Comparison of ENCODE assay signal across 10 cellular contexts in genomic region chr22:40462195-40462988, GRCh38.
A peak's percentile ranks its signal among the peaks of the same experiment; 100 is the strongest.
DNase-seq lines count a peak whose midpoint lies in the region; ATAC-seq, FAIRE-seq and TF ChIP-seq lines count a peak whose summit lies in the region.
"Had no signal": no experiment of that assay in that cellular context is flagged by ENCODE, and none has a peak within 500 bp of the region (broad histone marks: within the 10 kb centered on the region; RNA-seq: fewer than 3 reads in every experiment).

No MANE protein-coding gene starts in this region.

- H2AFZ ChIP-seq in OCI-LY7 (ENCODE audit: low read length) (peak overlapping the region; percentile 97; the same call in 1 of the 2 replicates), K562 (ENCODE audit: low read depth, low read length) (peak overlapping the region; percentile 66), parathyroid adenoma (no peak overlapping the region), H9 (ENCODE audit: low read length) (no peak overlapping the region)

- no peak for TF ChIP-seq RAD21 in K562 (CRISPR knock-in tag; conservative IDR thresholded peaks at IDR 0.05 in 1 of 2, IDR thresholded peaks at IDR 0.05 in 1 of 2)

- H3K9me3 Mint-ChIP-seq in Calu3 (ENCODE audit: low read depth, unreplicated experiment): no peaks in the 10 kb centered on the region
- H3K9me3 Mint-ChIP-seq in H9: no peaks in the 10 kb centered on the region

- no peak overlapping the region for H4K5ac ChIP-seq in H9 (ENCODE audit: insufficient read length, low read depth, low read length)

- H3K79me1 ChIP-seq in H9 (ENCODE audit: insufficient read depth, low read depth, low read length, poor library complexity, severe bottlenecking): no peaks in the 10 kb centered on the region

- intact Hi-C loops in Calu3 (cut with micrococcal nuclease; ENCODE audit: unreplicated experiment) (no loop called here), OCI-LY7 (cut with micrococcal nuclease; ENCODE audit: unreplicated experiment) (no loop called here), K562 (cut with micrococcal nuclease) (no loop called here)

- DNase-seq in Calu3 (no peak), OCI-LY7 (ENCODE audit: low spot score) (peak; percentile 53), K562 (ENCODE audit: extremely low read depth in 1 of 4, low spot score in 3 of 4) (no peak), H9 (no peak), D341Med (ENCODE audit: low spot score) (no peak)

- H3K9ac ChIP-seq in K562 (ENCODE audit: insufficient read depth in 1 of 2, low read depth in 2 of 2, low read length in 2 of 2): peak overlapping the region in 1 of 2 experiments; percentile 65; a peak in 3 of 4 replicates
- H3K9ac ChIP-seq in parathyroid adenoma: no peak overlapping the region
- H3K9ac ChIP-seq in H9 (ENCODE audit: extremely low read depth, insufficient read length, low read length): no peak overlapping the region

- H2BK12ac ChIP-seq in H9 (ENCODE audit: insufficient read length, low read depth, low read length): no peak overlapping the region

- H3K36me3 ChIP-seq in OCI-LY7 (ENCODE audit: insufficient read depth, low read length) (peaks cover 27% of the 10 kb centered on the region; the same call in 1 of the 2 replicates), K562 (ENCODE audit: control insufficient read depth, insufficient read depth, low read length) (peaks cover 8% of the 10 kb centered on the region; the same call in 2 of the 3 replicates), parathyroid adenoma (ENCODE audit: control insufficient read depth, insufficient read depth, low read length) (no peaks in the 10 kb centered on the region)
- H3K36me3 ChIP-seq: cardiac muscle cell had no signal

- H3K4me3 ChIP-seq in OCI-LY7 (ENCODE audit: low read depth, low read length, poor library complexity, severe bottlenecking) (peak overlapping the region; percentile 82), K562 (peak overlapping the region; percentile 36), parathyroid adenoma (ENCODE audit: low read depth, low read length) (peak overlapping the region; percentile 5)
- H3K4me3 ChIP-seq: cardiac muscle cell, SJSA1 had no signal

- no peak overlapping the region for H2BK5ac ChIP-seq in H9 (ENCODE audit: insufficient read length, low read length)

- H3K56ac ChIP-seq in H9 (ENCODE audit: insufficient read length, low read depth, low read length): no peak overlapping the region

- H3K14ac ChIP-seq in H9 (ENCODE audit: insufficient read depth, low read length): no peak overlapping the region

- H3T11ph ChIP-seq in H9 (ENCODE audit: low read length): no peak overlapping the region

- H3K9me2 ChIP-seq in OCI-LY7 (ENCODE audit: insufficient read depth, low read length): no peaks in the 10 kb centered on the region

- H3K36me3 Mint-ChIP-seq in Calu3 (ENCODE audit: insufficient read depth, unreplicated experiment) (peaks cover 22% of the 10 kb centered on the region), H9 (ENCODE audit: insufficient read depth in 1 of 3, low read depth in 3 of 3) (peaks cover 6 to 14% (median 7%) of the 10 kb centered on the region in 3 experiments; a peak in 6 of 7 replicates)

- no peak overlapping the region for H2AK5ac ChIP-seq in H9 (ENCODE audit: insufficient read length, low read length)

- no peak overlapping the region for H3K23ac ChIP-seq in H9 (ENCODE audit: insufficient read length, low read depth, low read length)

- no TSS peak for BruUV-seq in Calu3 (replicated peaks; lab: Mats Ljungman, UMichigan)
- TSS peak; percentile 74 for BruUV-seq in OCI-LY7 (replicated peaks; lab: Mats Ljungman, UMichigan)
- TSS peak; percentile 70 for BruUV-seq in K562 (replicated peaks; lab: Mats Ljungman, UMichigan)

- no peak overlapping the region for H2BK15ac ChIP-seq in H9 (ENCODE audit: low read depth, low read length)

- H4K20me1 ChIP-seq in OCI-LY7 (ENCODE audit: insufficient read depth, low read length): 0 out of 2 replicates have a peak, but pooled peaks cover under 1% of the 10 kb centered on the region
- H4K20me1 ChIP-seq in K562 (replicated peaks; ENCODE audit: control insufficient read depth, insufficient read depth, low read length): no peaks in the 10 kb centered on the region
- H4K20me1 ChIP-seq in H9 (ENCODE audit: control insufficient read depth, insufficient read depth, insufficient read length): no peaks in the 10 kb centered on the region

- in situ Hi-C loops in K562 (cut with MboI): no loop called here

- H3K4me1 ChIP-seq in OCI-LY7 (ENCODE audit: insufficient read depth, low read length, poor library complexity, severe bottlenecking) (peaks cover 46% of the 10 kb centered on the region), K562 (replicated peaks in 1 of 2; ENCODE audit: control insufficient read depth in 2 of 2, insufficient read depth in 2 of 2, low read length in 2 of 2) (peaks cover 3 to 19% of the 10 kb centered on the region in 2 experiments; a peak in 3 of 5 replicates), parathyroid adenoma (no peaks in the 10 kb centered on the region), H9 (ENCODE audit: insufficient read depth, low read length) (no peaks in the 10 kb centered on the region)
- H3K4me1 ChIP-seq: SJSA1 had no signal

- 23% methylated on average over 7 of the region's 7 CpGs for WGBS in K562 (ENCODE audit: insufficient coverage, low coverage, missing lambda C conversion rate)
- WGBS in H9 (ENCODE audit: extremely low coverage, insufficient read length, low lambda C conversion rate): no CpG with 5 or more reads among the region's 7 CpGs

- TF ChIP-seq POLR2A in K562 (conservative IDR thresholded peaks at IDR 0.05): no peak

- ATAC-seq in K562 (peak; percentile 68), GM21381 (IDR thresholded peaks at IDR 0.05; ENCODE audit: unreplicated experiment) (no peak), GM21367 (IDR thresholded peaks at IDR 0.05; ENCODE audit: unreplicated experiment) (no peak)

- no peaks in the 10 kb centered on the region for H3K9me1 ChIP-seq in K562 (ENCODE audit: control insufficient read depth, insufficient read depth, low read length)

- H2BK120ac ChIP-seq in H9 (ENCODE audit: low read depth, low read length, poor library complexity, severe bottlenecking): no peak overlapping the region

- H3K27ac Mint-ChIP-seq in Calu3 (ENCODE audit: unreplicated experiment) (peak overlapping the region; percentile 8), H9 (peak overlapping the region in 1 of 3 experiments; percentile 69; a peak in 1 of 7 replicates)

- H3K18ac ChIP-seq in H9 (ENCODE audit: insufficient read length, low read depth, low read length): no peak overlapping the region

- H3K79me2 ChIP-seq in OCI-LY7 (ENCODE audit: insufficient read depth, low read depth, low read length) (peaks cover 60% of the 10 kb centered on the region), K562 (ENCODE audit: control insufficient read depth, insufficient read depth, low read length) (peaks cover 7% of the 10 kb centered on the region; the same call in 1 of the 3 replicates), parathyroid adenoma (no peaks in the 10 kb centered on the region), H9 (ENCODE audit: insufficient read depth, low read length) (no peaks in the 10 kb centered on the region)

- CTCF ChIA-PET in Calu3 (lab: Charles Lee) (no interaction called here), OCI-LY7 (lab: Charles Lee; ENCODE audit: unreplicated experiment) (interaction anchor here (1.5 kb wide), 1 partner anchor 26 kb away, joined by 4 read pairs; no protein-coding TSS in a partner anchor), K562 (lab: Yijun Ruan, JAX; ENCODE audit: low intra/inter-chr PET ratio) (no interaction called here)

- POLR2A ChIA-PET in OCI-LY7 (lab: Charles Lee): interaction anchor here (0.6 to 1.8 kb wide), 8 partner anchors 10 to 185 kb away, joined by 3 to 10 read pairs (median 4); no protein-coding TSS in a partner anchor
- POLR2A ChIA-PET in K562 (lab: Yijun Ruan, JAX): interaction anchor here (0.8 kb wide), 1 partner anchor 12 kb away, joined by 3 read pairs; no protein-coding TSS in a partner anchor

- H3K23me2 ChIP-seq in H9 (ENCODE audit: insufficient read length, low read depth, low read length, poor library complexity, severe bottlenecking): no peaks in the 10 kb centered on the region

- TF ChIP-seq CTCF in Calu3 (IDR thresholded peaks at IDR 0.05; ENCODE audit: unreplicated experiment): no peak
- peak; percentile 42; the same call in 1 of the 2 replicates for TF ChIP-seq CTCF in OCI-LY7 (conservative IDR thresholded peaks at IDR 0.05; ENCODE audit: low read length)
- no peak for TF ChIP-seq CTCF in K562 (IDR thresholded peaks at IDR 0.05 in 2 of 3, conservative IDR thresholded peaks at IDR 0.05 in 1 of 3; ENCODE audit: insufficient read depth in 2 of 3, low read depth in 1 of 3, low read length in 3 of 3)
- no peak for TF ChIP-seq CTCF in parathyroid adenoma (IDR thresholded peaks at IDR 0.05)
- TF ChIP-seq CTCF in H9 (conservative IDR thresholded peaks at IDR 0.05): no peak

- H3K4me2 ChIP-seq in OCI-LY7 (ENCODE audit: low read length): peak overlapping the region; percentile 77
- H3K4me2 ChIP-seq in K562 (ENCODE audit: insufficient read depth, low read length): peak overlapping the region; percentile 79
- no peak overlapping the region for H3K4me2 ChIP-seq in parathyroid adenoma (ENCODE audit: low read length)
- no peak overlapping the region for H3K4me2 ChIP-seq in H9 (ENCODE audit: insufficient read depth, insufficient read length, low read length)

- no peak for TF ChIP-seq EP300 in K562 (IDR thresholded peaks at IDR 0.05; ENCODE audit: low read length)

- H3K4me3 Mint-ChIP-seq in Calu3 (ENCODE audit: low read depth, unreplicated experiment) (no peak overlapping the region), H9 (no peak overlapping the region)

- H4K8ac ChIP-seq in H9 (replicated peaks; ENCODE audit: insufficient read length, low read depth, low read length): no peak overlapping the region

- H3K9me3 ChIP-seq in OCI-LY7 (ENCODE audit: low read length) (no peaks in the 10 kb centered on the region), K562 (replicated peaks; ENCODE audit: control insufficient read depth, insufficient read depth, low read depth, low read length) (no peaks in the 10 kb centered on the region), parathyroid adenoma (ENCODE audit: control insufficient read depth, low read length) (no peaks in the 10 kb centered on the region), H9 (ENCODE audit: control insufficient read depth, low read depth, low read length) (no peaks in the 10 kb centered on the region)
- H3K9me3 ChIP-seq: SJSA1 had no signal

- H3K27me3 Mint-ChIP-seq in Calu3 (ENCODE audit: unreplicated experiment) (no peaks in the 10 kb centered on the region), H9 (ENCODE audit: low read depth) (no peaks in the 10 kb centered on the region)

- H4K91ac ChIP-seq in H9 (ENCODE audit: insufficient read length, low read depth, low read length): no peak overlapping the region

- H3K27me3 ChIP-seq in K562 (ENCODE audit: control insufficient read depth in 2 of 2, insufficient read depth in 2 of 2, low read length in 2 of 2) (no peaks in the 10 kb centered on the region), parathyroid adenoma (ENCODE audit: control insufficient read depth, insufficient read depth, low read length) (no peaks in the 10 kb centered on the region), H9 (ENCODE audit: insufficient read depth, low read length) (no peaks in the 10 kb centered on the region)
- H3K27me3 ChIP-seq: cardiac muscle cell, SJSA1 had no signal

- peak; percentile 37 for FAIRE-seq in K562 (lab: Jason Lieb, UNC)

- H3K4me1 Mint-ChIP-seq in Calu3 (ENCODE audit: low read depth, unreplicated experiment): peaks cover 3% of the 10 kb centered on the region
- no peaks in the 10 kb centered on the region; a peak in 1 of 4 replicates for H3K4me1 Mint-ChIP-seq in H9

- no peak overlapping the region for H3K4ac ChIP-seq in H9 (ENCODE audit: low read depth, low read length)

- H2BK20ac ChIP-seq in H9 (ENCODE audit: low read depth, low read length, poor library complexity, severe bottlenecking): no peak overlapping the region

- peak overlapping the region; percentile 90 for H3K27ac ChIP-seq in OCI-LY7 (ENCODE audit: low read depth, low read length, poor library complexity, severe bottlenecking)
- H3K27ac ChIP-seq in K562 (ENCODE audit: extremely low read depth, low read depth, low read length): peak overlapping the region; percentile 71
- H3K27ac ChIP-seq in parathyroid adenoma: no peak overlapping the region
- no peak overlapping the region for H3K27ac ChIP-seq in H9 (ENCODE audit: insufficient read length, low read depth, low read length)
- H3K27ac ChIP-seq: cardiac muscle cell, SJSA1 had no signal

Comparison
In these comparisons a context has a peak if more than half of its experiments do, and no peak if none do; other contexts are left out.
1. H2AFZ ChIP-seq: peak in OCI-LY7 (single experiment) and K562 (single experiment); none in parathyroid adenoma (single experiment) and H9 (single experiment).
2. H3K27ac ChIP-seq: peak in OCI-LY7 (single experiment) and K562 (single experiment); none in parathyroid adenoma (single experiment) and H9 (single experiment).
3. H3K4me2 ChIP-seq: peak in OCI-LY7 (single experiment) and K562 (single experiment); none in parathyroid adenoma (single experiment) and H9 (single experiment).
4. H3K4me3 ChIP-seq: peak in every context shown above with its lines; median percentile 82 in OCI-LY7; 36 in K562; 5 in parathyroid adenoma.